Comparison of ENCODE assay signal across 12 cellular contexts in the genomic region with DNA sequence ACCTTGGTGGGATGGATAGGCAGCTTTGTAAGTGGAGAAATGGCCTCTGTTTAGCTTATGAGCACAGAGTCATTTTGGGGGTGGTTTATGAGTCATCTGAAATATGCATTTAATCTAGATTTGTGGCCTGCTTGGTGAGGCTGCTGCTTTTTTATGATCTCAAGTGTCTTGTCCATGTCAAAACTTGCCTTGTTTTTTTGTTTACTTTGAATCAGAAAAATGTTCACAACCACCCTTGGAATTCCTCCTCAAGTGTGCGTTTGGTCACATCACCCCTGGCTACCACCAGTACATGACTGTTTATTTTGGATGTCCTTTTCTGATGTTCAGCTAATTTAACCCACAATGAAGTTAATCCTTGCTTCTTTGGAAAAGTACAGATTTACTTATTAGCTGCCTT.
DNase-seq lines count a peak whose midpoint lies in the region; ATAC-seq and TF ChIP-seq lines count a peak whose summit lies in the region.
"Had no signal": no experiment of that assay in that cellular context is flagged by ENCODE, and none has a peak within 500 bp of the region (broad histone marks: within the 10 kb centered on the region; RNA-seq: fewer than 3 reads in every experiment).

No MANE protein-coding gene starts in this region.

- no peaks in the 10 kb centered on the region for H3K9me3 ChIP-seq in MG63
- no peaks in the 10 kb centered on the region for H3K9me3 ChIP-seq in prostate gland
- no peaks in the 10 kb centered on the region for H3K9me3 ChIP-seq in CD4-positive, alpha-beta T cell (ENCODE audit: control insufficient read depth, low read length)
- H3K9me3 ChIP-seq in CD8-positive, alpha-beta memory T cell (ENCODE audit: low read length): no peaks in the 10 kb centered on the region
- H3K9me3 ChIP-seq: thoracic aorta had no signal

- peaks cover 5% of the 10 kb centered on the region; the same call in 1 of the 2 replicates for H3K36me3 ChIP-seq in MG63
- H3K36me3 ChIP-seq in prostate gland: no peaks in the 10 kb centered on the region
- no peaks in the 10 kb centered on the region for H3K36me3 ChIP-seq in CD8-positive, alpha-beta memory T cell (ENCODE audit: insufficient read depth, low read length)
- H3K36me3 ChIP-seq: thoracic aorta had no signal

- no peak for ATAC-seq in CD4-positive, alpha-beta T cell (ENCODE audit: poor library complexity)
- ATAC-seq in GM21360 (IDR thresholded peaks at IDR 0.05; ENCODE audit: unreplicated experiment): no peak

- H3K4me3 ChIP-seq in MG63: no peak overlapping the region
- no peak overlapping the region for H3K4me3 ChIP-seq in choroid plexus epithelial cell (ENCODE audit: low read depth, low read length)
- no peak overlapping the region for H3K4me3 ChIP-seq in prostate gland
- no peak overlapping the region for H3K4me3 ChIP-seq in CD8-positive, alpha-beta memory T cell (ENCODE audit: low read length)
- H3K4me3 ChIP-seq: thoracic aorta had no signal

- DNase-seq in DMS53 (lab: John Stamatoyannopoulos, UW) (peak; percentile 21), DMS53 treated with DMSO at 0.1 percent for 48 hours (lab: John Stamatoyannopoulos, UW; ENCODE audit: unreplicated experiment) (no peak), MG63 (peak; percentile 90), choroid plexus epithelial cell (ENCODE audit: low read depth) (peak; percentile 97), prostate gland (ENCODE audit: low spot score) (peak; percentile 11)
- DNase-seq in CD4-positive, alpha-beta T cell: no peak
- no peak for DNase-seq in CD8-positive, alpha-beta memory T cell
- DNase-seq: NCI-H146; stimulated activated CD4-positive, alpha-beta T cell treated with anti-CD3 and anti-CD28 coated beads, Interleukin-12 subunit alpha, Interleukin-12 subunit beta, amount 100 ng/mL, for 4 hours had no signal

- no peaks in the 10 kb centered on the region for H3K9me3 Mint-ChIP-seq in CD4-positive, alpha-beta T cell
- H3K9me3 Mint-ChIP-seq in CD8-positive, alpha-beta memory T cell: no peaks in the 10 kb centered on the region
- H3K9me3 Mint-ChIP-seq: brain had no signal

- TF ChIP-seq CTCF in choroid plexus epithelial cell (conservative IDR thresholded peaks at IDR 0.05; ENCODE audit: low read depth, low read length) (no peak), prostate gland (IDR thresholded peaks at IDR 0.05) (no peak)
- no peak for TF ChIP-seq CTCF in CD4-positive, alpha-beta T cell (IDR thresholded peaks at IDR 0.05)

- TF ChIP-seq POLR2A in prostate gland (IDR thresholded peaks at IDR 0.05): no peak

- H3K27ac Mint-ChIP-seq in CD4-positive, alpha-beta T cell: no peak overlapping the region
- H3K27ac Mint-ChIP-seq in CD8-positive, alpha-beta memory T cell: no peak overlapping the region
- H3K27ac Mint-ChIP-seq: brain had no signal

- H3K4me3 Mint-ChIP-seq in CD4-positive, alpha-beta T cell: no peak overlapping the region
- H3K4me3 Mint-ChIP-seq in CD8-positive, alpha-beta memory T cell: no peak overlapping the region
- H3K4me3 Mint-ChIP-seq: brain had no signal

- no peaks in the 10 kb centered on the region for H3K27me3 Mint-ChIP-seq in CD4-positive, alpha-beta T cell
- no peaks in the 10 kb centered on the region for H3K27me3 Mint-ChIP-seq in CD8-positive, alpha-beta memory T cell

- POLR2A ChIA-PET in CD4-positive, alpha-beta T cell (lab: Charles Lee): interaction anchor here (0.8 kb wide), 1 partner anchor 26 kb away, joined by 3 read pairs; no protein-coding TSS in a partner anchor
- POLR2A ChIA-PET in CD8-positive, alpha-beta memory T cell (lab: Charles Lee): no interaction called here

- no peaks in the 10 kb centered on the region for H3K36me3 Mint-ChIP-seq in CD4-positive, alpha-beta T cell (ENCODE audit: low read depth)
- H3K36me3 Mint-ChIP-seq in CD8-positive, alpha-beta memory T cell: peaks cover 0 to 3% (median 0%) of the 10 kb centered on the region in 3 donors

- intact Hi-C loops in prostate gland (cut with DNase I): loop anchor here (10.0 kb wide), 1 partner anchor 1606 kb away; no protein-coding TSS in a partner anchor
- intact Hi-C loops in CD4-positive, alpha-beta T cell (cut with DNase I, micrococcal nuclease): no loop called here

- H3K27me3 ChIP-seq in MG63: no peaks in the 10 kb centered on the region
- no peaks in the 10 kb centered on the region for H3K27me3 ChIP-seq in prostate gland (replicated peaks; ENCODE audit: insufficient read depth)
- no peaks in the 10 kb centered on the region for H3K27me3 ChIP-seq in CD4-positive, alpha-beta T cell (ENCODE audit: control insufficient read depth, insufficient read depth, low read length)
- H3K27me3 ChIP-seq in CD8-positive, alpha-beta memory T cell (ENCODE audit: insufficient read depth, low read length, poor library complexity, severe bottlenecking): no peaks in the 10 kb centered on the region

- WGBS in prostate gland: 8% methylated on average over 1 of the region's 1 CpG

- peaks cover 31% of the 10 kb centered on the region for H3K4me1 Mint-ChIP-seq in CD4-positive, alpha-beta T cell (ENCODE audit: low read depth)
- peaks cover 18 to 42% (median 34%) of the 10 kb centered on the region in 3 donors for H3K4me1 Mint-ChIP-seq in CD8-positive, alpha-beta memory T cell

- H3K4me1 ChIP-seq in prostate gland (replicated peaks): no peaks in the 10 kb centered on the region
- H3K4me1 ChIP-seq in CD8-positive, alpha-beta memory T cell (ENCODE audit: insufficient read depth, low read length): no peaks in the 10 kb centered on the region

- no peak overlapping the region for H3K27ac ChIP-seq in prostate gland
- no peak overlapping the region for H3K27ac ChIP-seq in CD4-positive, alpha-beta T cell (ENCODE audit: low read depth, low read length)
- H3K27ac ChIP-seq in CD8-positive, alpha-beta memory T cell (ENCODE audit: low read depth, low read length): no peak overlapping the region
- H3K27ac ChIP-seq: thoracic aorta had no signal

- CTCF ChIA-PET in CD4-positive, alpha-beta T cell (lab: Charles Lee): no interaction called here
- CTCF ChIA-PET in CD8-positive, alpha-beta memory T cell (lab: Charles Lee): no interaction called here

Comparison
In these comparisons a context has a peak if more than half of its experiments do, and no peak if none do; other contexts are left out.
1. DNase-seq: peak in DMS53 (single experiment), MG63 (single experiment), choroid plexus epithelial cell (single experiment) and prostate gland (single experiment); none in DMS53 treated with DMSO at 0.1 percent for 48 hours (single experiment), CD4-positive, alpha-beta T cell (0 of 10) and CD8-positive, alpha-beta memory T cell (0 of 5).